ENCODE assay signal across 16 cellular contexts in genomic region chr10:101122270-101123084, GRCh38. TPM values are rescaled to one million over a fixed set of nuclear protein-coding genes. Genes with fewer than 3 reads are reported as not detected.
DNase-seq lines count a peak whose midpoint lies in the region; ATAC-seq and TF ChIP-seq lines count a peak whose summit lies in the region.
"Had no signal": no experiment of that assay in that cellular context is flagged by ENCODE, and none has a peak within 500 bp of the region (broad histone marks: within the 10 kb centered on the region; RNA-seq: fewer than 3 reads in every experiment).

No MANE protein-coding gene starts in this region.

- intact Hi-C loops in CD4-positive, alpha-beta memory T cell (cut with micrococcal nuclease) = loop anchor here (5.0 kb wide), 1 partner anchor 55 kb away; no protein-coding TSS in a partner anchor
- intact Hi-C loops in PC-3 (cut with micrococcal nuclease) = no loop called here
- intact Hi-C loops in ovary (cut with DNase I) = no loop called here

- TF ChIP-seq POLR2A in ovary (IDR thresholded peaks at IDR 0.05) = no peak

- TF ChIP-seq CTCF in PC-3 (conservative IDR thresholded peaks at IDR 0.05; ENCODE audit: low read depth, low read length) = no peak
- TF ChIP-seq CTCF in endodermal cell (conservative IDR thresholded peaks at IDR 0.05) = no peak
- TF ChIP-seq CTCF in neural progenitor cell (IDR thresholded peaks at IDR 0.05) = no peak
- TF ChIP-seq CTCF in ovary (IDR thresholded peaks at IDR 0.05) = no peak

- H3K27me3 ChIP-seq in CD4-positive, alpha-beta memory T cell (ENCODE audit: insufficient read depth, low read length) = peaks cover 46% of the 10 kb centered on the region
- H3K27me3 ChIP-seq in PC-3 (ENCODE audit: low read length) (peaks cover 9% of the 10 kb centered on the region; the same call in 1 of the 2 replicates), endodermal cell (ENCODE audit: control insufficient read depth, insufficient read depth, low read length, poor library complexity, severe bottlenecking) (peaks cover 100% of the 10 kb centered on the region), neural progenitor cell (peaks cover 100% of the 10 kb centered on the region), ovary (peaks cover 2% of the 10 kb centered on the region)

- H4K20me1 ChIP-seq in PC-3 (ENCODE audit: low read length) (no peaks in the 10 kb centered on the region), neural progenitor cell (ENCODE audit: low read depth) (peaks cover 71% of the 10 kb centered on the region)

- no peak overlapping the region for H3K27ac ChIP-seq in CD4-positive, alpha-beta memory T cell (ENCODE audit: low read depth, low read length)
- H3K27ac ChIP-seq in PC-3 (ENCODE audit: low read length) (no peak overlapping the region), endodermal cell (ENCODE audit: low read depth, low read length) (no peak overlapping the region), neural progenitor cell (no peak overlapping the region), ovary (no peak overlapping the region)
- H3K27ac ChIP-seq: ascending aorta, BLaER1, lower lobe of right lung had no signal

- H3K79me2 ChIP-seq in PC-3 (ENCODE audit: low read length) (no peaks in the 10 kb centered on the region), neural progenitor cell (ENCODE audit: low read depth) (no peaks in the 10 kb centered on the region)

- no peak overlapping the region for H3K9ac ChIP-seq in PC-3 (ENCODE audit: low read length)
- H3K9ac ChIP-seq in endodermal cell (ENCODE audit: extremely low read depth, low read length, poor library complexity, severe bottlenecking) = no peak overlapping the region
- no peak overlapping the region for H3K9ac ChIP-seq in neural progenitor cell
- H3K9ac ChIP-seq: BLaER1 had no signal

- peaks cover 13 to 32% (median 25%) of the 10 kb centered on the region in 4 donors for H3K4me1 Mint-ChIP-seq in CD4-positive, alpha-beta memory T cell
- H3K4me1 Mint-ChIP-seq in endodermal cell (peaks cover 5% of the 10 kb centered on the region), neural progenitor cell (peaks cover 13% of the 10 kb centered on the region)

- H3F3A ChIP-seq in PC-3 (ENCODE audit: low read length, unreplicated experiment) = no peaks in the 10 kb centered on the region
- H3F3A ChIP-seq in neural progenitor cell (ENCODE audit: low read depth) = peaks cover 10% of the 10 kb centered on the region

- no peak overlapping the region for H3K4me3 ChIP-seq in CD4-positive, alpha-beta memory T cell (ENCODE audit: low read length in 2 of 2)
- H3K4me3 ChIP-seq in PC-3 (ENCODE audit: low read length) (peak overlapping the region; percentile 65; the same call in 1 of the 2 replicates), endodermal cell (ENCODE audit: low read length) (no peak overlapping the region), neural progenitor cell (peak overlapping the region; percentile 42), ovary (no peak overlapping the region)

- peak overlapping the region in 1 of 7 donors; percentile 12 for H3K27ac Mint-ChIP-seq in CD4-positive, alpha-beta memory T cell
- H3K27ac Mint-ChIP-seq in endodermal cell = no peak overlapping the region
- no peak overlapping the region for H3K27ac Mint-ChIP-seq in neural progenitor cell

- H3K4me2 ChIP-seq in PC-3 (ENCODE audit: low read length) (peak overlapping the region; percentile 89), neural progenitor cell (peak overlapping the region; percentile 64)

- no peak for DNase-seq in CD4-positive, alpha-beta memory T cell
- no peak for DNase-seq in PC-3
- DNase-seq in endodermal cell = peak; percentile 38
- no peak for DNase-seq in neural progenitor cell (ENCODE audit: low spot score)
- no peak for DNase-seq in cerebellum (ENCODE audit: low spot score)
- DNase-seq in DMS153 treated with DMSO at 0.1 percent for 48 hours (lab: John Stamatoyannopoulos, UW; ENCODE audit: unreplicated experiment) = no peak
- DNase-seq in ovary = no peak
- DNase-seq: activated CD4-positive, alpha-beta T cell treated with anti-CD3 and anti-CD28 coated beads for 4 hours; dermis blood vessel endothelial cell; KG1; lower lobe of right lung; NCI-H1436 treated with DMSO at 0.1 percent for 48 hours had no signal

- H3K27me3 Mint-ChIP-seq in CD4-positive, alpha-beta memory T cell = peaks cover 34 to 53% of the 10 kb centered on the region in 2 donors
- H3K27me3 Mint-ChIP-seq in endodermal cell (ENCODE audit: insufficient read depth) (peaks cover 100% of the 10 kb centered on the region), neural progenitor cell (ENCODE audit: insufficient read depth, low read depth) (peaks cover 90% of the 10 kb centered on the region)

- CTCF ChIA-PET in CD4-positive, alpha-beta memory T cell (lab: Charles Lee; ENCODE audit: partially characterized antibody) = interaction anchor here (0.8 to 8.4 kb wide), 8 partner anchors 19 to 79 kb away, joined by 3 to 55 read pairs (median 3); no protein-coding TSS in a partner anchor
- CTCF ChIA-PET in PC-3 (lab: Charles Lee) = interaction anchor here (0.7 kb wide), 1 partner anchor 92 kb away, joined by 4 read pairs; no protein-coding TSS in a partner anchor

- POLR2A ChIA-PET in CD4-positive, alpha-beta memory T cell (lab: Charles Lee; ENCODE audit: partially characterized antibody) = interaction anchor here (0.8 to 1.2 kb wide), 2 partner anchors 9 to 89 kb away, joined by 3 read pairs; no protein-coding TSS in a partner anchor
- POLR2A ChIA-PET in PC-3 (lab: Charles Lee; ENCODE audit: unreplicated experiment) = no interaction called here

- no peaks in the 10 kb centered on the region for H3K9me2 ChIP-seq in PC-3 (replicated peaks; ENCODE audit: low read length)

- no peaks in the 10 kb centered on the region for H3K36me3 ChIP-seq in CD4-positive, alpha-beta memory T cell (ENCODE audit: insufficient read depth, low read length)
- H3K36me3 ChIP-seq in PC-3 (ENCODE audit: low read depth, low read length) (no peaks in the 10 kb centered on the region), endodermal cell (ENCODE audit: control insufficient read depth, insufficient read depth, low read length) (no peaks in the 10 kb centered on the region), neural progenitor cell (no peaks in the 10 kb centered on the region), ovary (no peaks in the 10 kb centered on the region)
- H3K36me3 ChIP-seq: ascending aorta, BLaER1, lower lobe of right lung had no signal

- H3K4me1 ChIP-seq in CD4-positive, alpha-beta memory T cell (ENCODE audit: insufficient read depth, low read length) = peaks cover 30% of the 10 kb centered on the region
- H3K4me1 ChIP-seq in PC-3 (ENCODE audit: insufficient read depth, low read length) (no peaks in the 10 kb centered on the region; the same call in 1 of the 2 replicates), endodermal cell (ENCODE audit: control insufficient read depth, insufficient read depth, low read length) (no peaks in the 10 kb centered on the region), neural progenitor cell (peaks cover 23% of the 10 kb centered on the region), ovary (ENCODE audit: insufficient read depth) (peaks cover 9% of the 10 kb centered on the region)

- no peak for TF ChIP-seq EP300 in ovary (IDR thresholded peaks at IDR 0.05)

- H3K9me3 ChIP-seq in CD4-positive, alpha-beta memory T cell (ENCODE audit: control insufficient read depth in 1 of 2, low read length in 2 of 2) = no peaks in the 10 kb centered on the region
- no peaks in the 10 kb centered on the region for H3K9me3 ChIP-seq in PC-3 (ENCODE audit: low read length)
- H3K9me3 ChIP-seq in endodermal cell (ENCODE audit: control insufficient read depth, low read length) = no peaks in the 10 kb centered on the region
- H3K9me3 ChIP-seq in neural progenitor cell (ENCODE audit: low read depth) = no peaks in the 10 kb centered on the region
- no peaks in the 10 kb centered on the region for H3K9me3 ChIP-seq in ovary
- H3K9me3 ChIP-seq: ascending aorta, BLaER1, lower lobe of right lung had no signal

- 52 to 53% methylated on average over 13 to 16 of the region's 16 CpGs for WGBS in endodermal cell (ENCODE audit: insufficient coverage in 1 of 2, insufficient read length in 1 of 2), 2 experiments
- 32 to 50% (median 34%) methylated on average over 16 of the region's 16 CpGs for WGBS in ovary, 3 donors

- H3K36me3 Mint-ChIP-seq in CD4-positive, alpha-beta memory T cell = peaks cover 0 to 4% of the 10 kb centered on the region in 2 donors
- no peaks in the 10 kb centered on the region for H3K36me3 Mint-ChIP-seq in endodermal cell (ENCODE audit: low read depth)
- H3K36me3 Mint-ChIP-seq in neural progenitor cell = no peaks in the 10 kb centered on the region

- no peaks in the 10 kb centered on the region for H3K9me3 Mint-ChIP-seq in CD4-positive, alpha-beta memory T cell
- H3K9me3 Mint-ChIP-seq in endodermal cell (no peaks in the 10 kb centered on the region), neural progenitor cell (peaks cover 5% of the 10 kb centered on the region)

- no peak for ATAC-seq in PC-3

- peak overlapping the region; percentile 86 for H2AFZ ChIP-seq in PC-3 (ENCODE audit: low read length)
- H2AFZ ChIP-seq in neural progenitor cell (replicated peaks) = no peak overlapping the region

- no TSS peak for BruUV-seq in PC-3 (replicated peaks; lab: Mats Ljungman, UMichigan)

- peak overlapping the region; percentile 56 to 99 (median 70) for H3K4me3 Mint-ChIP-seq in CD4-positive, alpha-beta memory T cell
- peak overlapping the region; percentile 0 for H3K4me3 Mint-ChIP-seq in endodermal cell
- peak overlapping the region; percentile 74 for H3K4me3 Mint-ChIP-seq in neural progenitor cell

RNA-seq across cellular contexts. Expression of gene TLX1, which starts 8.6 kb away (rescaled TPM):
- not detected for total RNA-seq in CD4-positive, alpha-beta memory T cell
- not detected for polyA plus RNA-seq in CD4-positive, alpha-beta memory T cell
- total RNA-seq in PC-3 (2014; rRNA removed) (not detected in 2 replicates), endodermal cell (not detected), neural progenitor cell (ENCODE audit: low replicate concordance) (not detected in 2 replicates), cerebellum (not detected), ovary (not detected)
- polyA plus RNA-seq in endodermal cell (2013, experiment 1 of 2) = 0.14 TPM
- 0.12 TPM for polyA plus RNA-seq in endodermal cell (2013, experiment 2 of 2)
- not detected for polyA plus RNA-seq in ovary
- total RNA-seq: ascending aorta; dermis blood vessel endothelial cell; lower lobe of right lung; omental fat pad; T-helper 2 cell treated with Interferon-gamma antibody and Interleukin-4, amounts not matched to agents 100 ng/mL and 5 ng/mL, for 36 hours had no signal

Comparison
In these comparisons a context has a peak if more than half of its experiments do, and no peak if none do; other contexts are left out.
1. H3K4me3 ChIP-seq: peak in PC-3 (single experiment) and neural progenitor cell (single experiment); none in CD4-positive, alpha-beta memory T cell (0 of 2), endodermal cell (single experiment) and ovary (single experiment).
2. H3K4me3 Mint-ChIP-seq: peak in every context shown above with its lines; median percentile 74 in neural progenitor cell; 70 in CD4-positive, alpha-beta memory T cell; 0 in endodermal cell.